8 cellular contexts compared by ENCODE assay signal in the genomic region with DNA sequence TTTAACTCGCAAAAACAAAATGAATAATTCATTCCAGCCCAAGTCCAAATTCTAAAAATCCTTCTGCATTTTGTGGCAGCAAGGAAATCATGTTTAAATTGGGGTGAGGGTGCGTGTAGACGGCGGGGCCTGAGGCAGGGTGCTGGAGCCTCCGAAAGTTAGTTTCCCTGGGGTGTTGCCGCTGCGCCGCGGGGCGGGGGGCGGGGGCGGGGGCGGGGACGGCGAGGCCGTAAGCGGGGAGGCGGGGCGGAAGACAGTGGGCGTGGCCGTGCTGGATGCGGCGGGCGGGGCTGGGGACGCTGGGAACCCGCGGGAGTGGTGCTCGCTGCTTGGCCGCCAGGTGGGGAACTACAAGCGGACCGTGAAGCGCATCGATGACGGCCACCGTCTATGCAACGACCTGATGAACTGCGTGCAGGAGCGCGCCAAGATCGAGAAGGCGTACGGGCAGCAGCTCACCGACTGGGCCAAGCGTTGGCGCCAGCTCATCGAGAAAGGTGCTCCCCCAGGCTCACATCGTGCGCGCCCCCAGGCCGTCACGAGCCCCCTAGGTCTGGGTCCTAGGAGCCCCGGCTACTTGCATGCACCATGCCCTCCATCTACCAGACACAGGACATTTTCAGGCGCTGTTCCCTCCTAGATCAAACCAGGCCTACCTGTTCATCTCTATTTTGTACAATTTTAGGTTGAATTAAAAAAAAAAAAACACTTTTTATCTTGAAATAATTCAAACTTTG. TPM values are rescaled to one million over a fixed set of nuclear protein-coding genes. Genes with fewer than 3 reads are reported as not detected.
DNase-seq lines count a peak whose midpoint lies in the region; ATAC-seq and TF ChIP-seq lines count a peak whose summit lies in the region.

No MANE protein-coding gene starts in this region.

- H3K4me3 Mint-ChIP-seq in activated naive CD8-positive, alpha-beta T cell treated with anti-CD3 and anti-CD28 coated beads, Interleukin-2, amount 50 U/mL, for 24 hours: peak overlapping the region; percentile 21
- peak overlapping the region; percentile 80 for H3K4me3 Mint-ChIP-seq in type B pancreatic cell

- peaks cover 6% of the 10 kb centered on the region for H3K4me1 Mint-ChIP-seq in activated naive CD8-positive, alpha-beta T cell treated with anti-CD3 and anti-CD28 coated beads, Interleukin-2, amount 50 U/mL, for 24 hours
- H3K4me1 Mint-ChIP-seq in type B pancreatic cell (ENCODE audit: unreplicated experiment): peaks cover 7% of the 10 kb centered on the region

- DNase-seq in NCI-H146 (lab: John Stamatoyannopoulos, UW): peak; percentile 90
- peak; percentile 44 to 88 for DNase-seq in SW 1271 (lab: John Stamatoyannopoulos, UW)
- peak; percentile 97 for DNase-seq in activated naive CD8-positive, alpha-beta T cell treated with anti-CD3 and anti-CD28 coated beads, Interleukin-2, amount 50 U/mL, for 24 hours
- DNase-seq in left cardiac atrium: peak; percentile 97
- DNase-seq in posterior vena cava (ENCODE audit: low spot score): peak; percentile 98
- DNase-seq in type B pancreatic cell (ENCODE audit: extremely low spot score, unreplicated experiment): peak; percentile 94

- intact Hi-C loops in left cardiac atrium (cut with DNase I): loop anchor here in 1 of 2 donors (1.0 kb wide), 1 partner anchor 82 kb away; no protein-coding TSS in a partner anchor
- intact Hi-C loops in posterior vena cava (cut with DNase I): loop anchor here in 1 of 2 donors (5.0 kb wide), 1 partner anchor 80 kb away; no protein-coding TSS in a partner anchor

- no peak overlapping the region for H3K27ac Mint-ChIP-seq in activated naive CD8-positive, alpha-beta T cell treated with anti-CD3 and anti-CD28 coated beads, Interleukin-2, amount 50 U/mL, for 24 hours
- H3K27ac Mint-ChIP-seq in type B pancreatic cell: peak overlapping the region; percentile 28

- ATAC-seq in HG02884 (IDR thresholded peaks at IDR 0.05; ENCODE audit: unreplicated experiment): peak; percentile 76
- peak; percentile 95 for ATAC-seq in activated naive CD8-positive, alpha-beta T cell treated with anti-CD3 and anti-CD28 coated beads, Interleukin-2, amount 50 U/mL, for 24 hours
- peak; percentile 94 to 98 for ATAC-seq in left cardiac atrium

- no peaks in the 10 kb centered on the region for H3K9me3 Mint-ChIP-seq in activated naive CD8-positive, alpha-beta T cell treated with anti-CD3 and anti-CD28 coated beads, Interleukin-2, amount 50 U/mL, for 24 hours
- H3K9me3 Mint-ChIP-seq in type B pancreatic cell: no peaks in the 10 kb centered on the region

- no peaks in the 10 kb centered on the region for H3K36me3 Mint-ChIP-seq in activated naive CD8-positive, alpha-beta T cell treated with anti-CD3 and anti-CD28 coated beads, Interleukin-2, amount 50 U/mL, for 24 hours (ENCODE audit: low read depth)
- no peaks in the 10 kb centered on the region for H3K36me3 Mint-ChIP-seq in type B pancreatic cell

- peak; percentile 74 for TF ChIP-seq CTCF in GM12872 (IDR thresholded peaks at IDR 0.05; ENCODE audit: insufficient read depth, low read depth, low read length)
- peak; percentile 82 for TF ChIP-seq CTCF in type B pancreatic cell (conservative IDR thresholded peaks at IDR 0.05)

- no peaks in the 10 kb centered on the region for H3K27me3 Mint-ChIP-seq in activated naive CD8-positive, alpha-beta T cell treated with anti-CD3 and anti-CD28 coated beads, Interleukin-2, amount 50 U/mL, for 24 hours
- peaks cover 3% of the 10 kb centered on the region for H3K27me3 Mint-ChIP-seq in type B pancreatic cell

RNA-seq across cellular contexts. Expression of gene SPDEF, which starts 29.0 kb away (rescaled TPM):
- total RNA-seq in left cardiac atrium (under 1 TPM in 1 of 2 donors, not detected in 1; 0.16 TPM), posterior vena cava (not detected), type B pancreatic cell (ENCODE audit: low replicate concordance) (0.62 and 1.6 TPM in 2 replicates)

Comparison
In these comparisons a context has a peak if more than half of its experiments do, and no peak if none do; other contexts are left out.
1. Peak in every context shown above with its lines: DNase-seq and ATAC-seq.